ENCODE assay signal across 8 cellular contexts in genomic region chr20:6769953-6770831, GRCh38. TPM values are rescaled to one million over a fixed set of nuclear protein-coding genes. Genes with fewer than 3 reads are reported as not detected.
DNase-seq lines count a peak whose midpoint lies in the region; ATAC-seq and TF ChIP-seq lines count a peak whose summit lies in the region.

No MANE protein-coding gene starts in this region.

- no peak overlapping the region for H2BK120ac ChIP-seq in trophoblast cell (ENCODE audit: insufficient read depth, low read length, poor library complexity)

- no peak overlapping the region for H3K18ac ChIP-seq in trophoblast cell (ENCODE audit: low read length)

- H3K4me1 Mint-ChIP-seq in activated naive CD4-positive, alpha-beta T cell treated with anti-CD3 and anti-CD28 coated beads, Interleukin-2, amount 10 ng/mL, durations not matched to agents 7 days and 5 days, result no peaks in the 10 kb centered on the region

- CTCF ChIA-PET in activated naive CD4-positive, alpha-beta T cell treated with anti-CD3 and anti-CD28 coated beads, Interleukin-2, amount 10 ng/mL, durations not matched to agents 7 days and 5 days (lab: Charles Lee), result no interaction called here

- H3K4me3 Mint-ChIP-seq in activated naive CD4-positive, alpha-beta T cell treated with anti-CD3 and anti-CD28 coated beads, Interleukin-2, amount 10 ng/mL, durations not matched to agents 7 days and 5 days, result no peak overlapping the region

- H3K79me2 ChIP-seq in trophoblast cell (ENCODE audit: control insufficient read depth, insufficient read depth, low read length, poor library complexity), result no peaks in the 10 kb centered on the region

- H2BK5ac ChIP-seq in trophoblast cell (ENCODE audit: low read depth, low read length, poor library complexity), result no peak overlapping the region

- H3K36me3 ChIP-seq in adipocyte (ENCODE audit: control insufficient read depth, insufficient read depth, low read length, severe bottlenecking) (no peaks in the 10 kb centered on the region), right atrium auricular region (no peaks in the 10 kb centered on the region), trophoblast cell (ENCODE audit: control insufficient read depth in 1 of 2, insufficient read depth in 2 of 2, low read length in 2 of 2) (no peaks in the 10 kb centered on the region)

- DNase-seq in D341Med (ENCODE audit: low spot score) (peak; percentile 30), adipocyte (ENCODE audit: low read depth) (peak; percentile 1), right atrium auricular region (ENCODE audit: low spot score) (no peak), trophoblast cell (no peak), T-helper 9 cell (no peak)
- no peak for DNase-seq in activated naive CD4-positive, alpha-beta T cell treated with anti-CD3 and anti-CD28 coated beads, Interleukin-2, amount 10 ng/mL, durations not matched to agents 7 days and 5 days

- no CpG with 5 or more reads among the region's 55 CpGs for WGBS in trophoblast cell (ENCODE audit: extremely low coverage, insufficient coverage, insufficient read length)

- no peak overlapping the region for H4K12ac ChIP-seq in trophoblast cell (ENCODE audit: low read depth, low read length)

- H3K27ac ChIP-seq in right atrium auricular region (no peak overlapping the region), trophoblast cell (ENCODE audit: low read depth, low read length) (no peak overlapping the region)

- H3K9ac ChIP-seq in adipocyte (ENCODE audit: low read length) (no peak overlapping the region), trophoblast cell (ENCODE audit: low read length) (no peak overlapping the region)

- H3K79me1 ChIP-seq in trophoblast cell (ENCODE audit: low read length), result peaks cover 1% of the 10 kb centered on the region

- H3K27me3 ChIP-seq in adipocyte (replicated peaks; ENCODE audit: control insufficient read depth, insufficient read depth, low read length) (no peaks in the 10 kb centered on the region), right atrium auricular region (peaks cover 0 to 8% of the 10 kb centered on the region in 2 donors), trophoblast cell (ENCODE audit: insufficient read depth, low read length) (peaks cover 34% of the 10 kb centered on the region)

- H3K36me3 Mint-ChIP-seq in activated naive CD4-positive, alpha-beta T cell treated with anti-CD3 and anti-CD28 coated beads, Interleukin-2, amount 10 ng/mL, durations not matched to agents 7 days and 5 days, result no peaks in the 10 kb centered on the region

- H3K9me3 Mint-ChIP-seq in activated naive CD4-positive, alpha-beta T cell treated with anti-CD3 and anti-CD28 coated beads, Interleukin-2, amount 10 ng/mL, durations not matched to agents 7 days and 5 days, result no peaks in the 10 kb centered on the region

- no peak overlapping the region for H3K27ac Mint-ChIP-seq in activated naive CD4-positive, alpha-beta T cell treated with anti-CD3 and anti-CD28 coated beads, Interleukin-2, amount 10 ng/mL, durations not matched to agents 7 days and 5 days

- H3K23ac ChIP-seq in trophoblast cell (ENCODE audit: low read length), result no peak overlapping the region

- H4K91ac ChIP-seq in trophoblast cell (ENCODE audit: low read depth, low read length), result no peak overlapping the region

- H3K4me3 ChIP-seq in adipocyte (ENCODE audit: low read length) (peak overlapping the region; percentile 71), right atrium auricular region (peak overlapping the region; percentile 67 to 71), trophoblast cell (ENCODE audit: low read depth, low read length) (peak overlapping the region; percentile 50)

- H2AFZ ChIP-seq in trophoblast cell (ENCODE audit: insufficient read depth, low read length, poor library complexity), result no peak overlapping the region

- no peak overlapping the region for H3K4ac ChIP-seq in trophoblast cell (ENCODE audit: low read depth, low read length)

- no peak overlapping the region for H4K8ac ChIP-seq in trophoblast cell (ENCODE audit: low read depth, low read length)

- H3K27me3 Mint-ChIP-seq in activated naive CD4-positive, alpha-beta T cell treated with anti-CD3 and anti-CD28 coated beads, Interleukin-2, amount 10 ng/mL, durations not matched to agents 7 days and 5 days, result peaks cover 50% of the 10 kb centered on the region

- H3K4me1 ChIP-seq in adipocyte (ENCODE audit: control insufficient read depth, insufficient read depth, low read length) (peaks cover 14% of the 10 kb centered on the region), right atrium auricular region (peaks cover 0 to 30% of the 10 kb centered on the region in 2 donors), trophoblast cell (ENCODE audit: control insufficient read depth in 1 of 2, insufficient read depth in 2 of 2, low read length in 2 of 2) (peaks cover 11 to 12% of the 10 kb centered on the region in 2 experiments)

- H3K9me3 ChIP-seq in adipocyte (ENCODE audit: control insufficient read depth, low read length) (no peaks in the 10 kb centered on the region), right atrium auricular region (no peaks in the 10 kb centered on the region), trophoblast cell (ENCODE audit: insufficient read depth, low read depth, low read length) (peaks cover 3% of the 10 kb centered on the region)

- no peak overlapping the region for H3K14ac ChIP-seq in trophoblast cell (ENCODE audit: low read length)

- H2BK12ac ChIP-seq in trophoblast cell (ENCODE audit: low read length), result no peak overlapping the region

- no peak overlapping the region for H2AK5ac ChIP-seq in trophoblast cell (ENCODE audit: low read length)

- no peak for TF ChIP-seq CTCF in right atrium auricular region (IDR thresholded peaks at IDR 0.05)

- ATAC-seq in GM21737 (IDR thresholded peaks at IDR 0.05; ENCODE audit: unreplicated experiment), result no peak
- ATAC-seq in HG02938 (IDR thresholded peaks at IDR 0.05; ENCODE audit: unreplicated experiment), result no peak

- H3K4me2 ChIP-seq in trophoblast cell (ENCODE audit: low read length), result peak overlapping the region; percentile 67

RNA-seq across cellular contexts. Expression of gene BMP2, which starts 2.7 kb away (rescaled TPM):
- total RNA-seq in right atrium auricular region, result 1 to 10 TPM; 6.9 to 8.9 TPM
- polyA plus RNA-seq in trophoblast cell (2013), result 1.8 and 2.0 TPM in 2 replicates

Comparison
In these comparisons a context has a peak if more than half of its experiments do, and no peak if none do; other contexts are left out.
1. DNase-seq: peak in D341Med (single experiment) and adipocyte (single experiment); none in right atrium auricular region (single experiment), trophoblast cell (0 of 2), T-helper 9 cell (single experiment) and activated naive CD4-positive, alpha-beta T cell treated with anti-CD3 and anti-CD28 coated beads, Interleukin-2, amount 10 ng/mL, durations not matched to agents 7 days and 5 days (single experiment).
2. Peak in every context shown above with its lines, with median percentiles within 50 percentile points of each other: H3K4me3 ChIP-seq.